ENCODE assay signal across 17 cellular contexts in genomic region chr1:70442486-70442885, GRCh38.
"Had no signal": no experiment of that assay in that cellular context is flagged by ENCODE, and none has a peak within 500 bp of the region (broad histone marks: within the 10 kb centered on the region; RNA-seq: fewer than 3 reads in every experiment).

No MANE protein-coding gene starts in this region.

- H3K9me3 ChIP-seq: psoas muscle, sigmoid colon, upper lobe of right lung had no signal

- H3K9me3 Mint-ChIP-seq: activated B cell treated with CpG ODN at 0.5 μM for 24 hours; activated CD4-positive, alpha-beta T cell treated with anti-CD3 and anti-CD28 coated beads, Interleukin-2, amount 10 ng/mL, durations not matched to agents 24 days and 14 days; central memory CD8-positive, alpha-beta T cell; natural killer cell had no signal

- H3K27me3 ChIP-seq: foreskin keratinocyte, sigmoid colon, upper lobe of right lung had no signal

- ATAC-seq: foreskin keratinocyte; natural killer cell; psoas muscle; stimulated activated naive CD8-positive, alpha-beta T cell treated with anti-CD3 and anti-CD28 coated beads, Interleukin-15, Interleukin-2, amounts not matched to agents 100 U/mL and 50 U/mL, for 24 hours; T-helper 17 cell; upper lobe of right lung had no signal

- DNase-seq: activated B cell treated with CpG ODN at 0.5 μM for 24 hours; activated CD8-positive, alpha-beta memory T cell treated with anti-CD3 and anti-CD28 coated beads for 24 hours; activated naive CD4-positive, alpha-beta T cell treated with anti-CD3 and anti-CD28 coated beads, Interleukin-2, amount 50 U/mL, for 16 hours; cortex of kidney; effector CD8-positive, alpha-beta T cell; foreskin keratinocyte; natural killer cell; occipital lobe; psoas muscle; sigmoid colon; stimulated activated CD4-positive, alpha-beta T cell treated with anti-CD3 and anti-CD28 coated beads, Interleukin-2, amount 100 ng/mL, for 48 hours; stimulated activated CD8-positive, alpha-beta memory T cell treated with anti-CD3 and anti-CD28 coated beads, Interleukin-4, amount 100 ng/mL, for 48 hours; stimulated activated naive CD8-positive, alpha-beta T cell treated with anti-CD3 and anti-CD28 coated beads, Interleukin-15, Interleukin-2, amounts not matched to agents 100 U/mL and 50 U/mL, for 24 hours; T-helper 17 cell; upper lobe of right lung had no signal

- H3K27ac Mint-ChIP-seq: activated B cell treated with CpG ODN at 0.5 μM for 24 hours; activated CD4-positive, alpha-beta T cell treated with anti-CD3 and anti-CD28 coated beads, Interleukin-2, amount 10 ng/mL, durations not matched to agents 24 days and 14 days; natural killer cell; T-helper 17 cell had no signal

- H3K36me3 Mint-ChIP-seq: natural killer cell had no signal

- H3K4me3 Mint-ChIP-seq: activated B cell treated with CpG ODN at 0.5 μM for 24 hours; activated CD4-positive, alpha-beta T cell treated with anti-CD3 and anti-CD28 coated beads, Interleukin-2, amount 10 ng/mL, durations not matched to agents 24 days and 14 days; central memory CD8-positive, alpha-beta T cell; natural killer cell; T-helper 17 cell had no signal

- H3K4me1 ChIP-seq: foreskin keratinocyte, sigmoid colon, upper lobe of right lung had no signal

- H3K27me3 Mint-ChIP-seq: activated B cell treated with CpG ODN at 0.5 μM for 24 hours; activated CD4-positive, alpha-beta T cell treated with anti-CD3 and anti-CD28 coated beads, Interleukin-2, amount 10 ng/mL, durations not matched to agents 24 days and 14 days; central memory CD8-positive, alpha-beta T cell; T-helper 17 cell had no signal

- H3K4me1 Mint-ChIP-seq: activated B cell treated with CpG ODN at 0.5 μM for 24 hours; central memory CD8-positive, alpha-beta T cell; natural killer cell; T-helper 17 cell had no signal

- H3K4me3 ChIP-seq: psoas muscle, sigmoid colon, upper lobe of right lung had no signal

- H3K27ac ChIP-seq: foreskin keratinocyte, psoas muscle, sigmoid colon, upper lobe of right lung had no signal
